ENCODE assay signal across 9 cellular contexts in genomic region chr10:71216751-71217265, GRCh38. TPM values are rescaled to one million over a fixed set of nuclear protein-coding genes. Genes with fewer than 3 reads are reported as not detected.
DNase-seq lines count a peak whose midpoint lies in the region; TF ChIP-seq lines count a peak whose summit lies in the region.
"Had no signal": no experiment of that assay in that cellular context is flagged by ENCODE, and none has a peak within 500 bp of the region (broad histone marks: within the 10 kb centered on the region; RNA-seq: fewer than 3 reads in every experiment).

No MANE protein-coding gene starts in this region.

- no peak for TF ChIP-seq CTCF in spleen (IDR thresholded peaks at IDR 0.05 in 8 of 11, conservative IDR thresholded peaks at IDR 0.05 in 3 of 11)

- H3K9ac ChIP-seq in iPS-18a (ENCODE audit: low read length), result peak overlapping the region; percentile 49

- no peaks in the 10 kb centered on the region for H3K9me3 ChIP-seq in iPS-18a (ENCODE audit: control insufficient read depth, low read depth, low read length)
- no peaks in the 10 kb centered on the region for H3K9me3 ChIP-seq in spleen

- no peak overlapping the region for H3K27ac Mint-ChIP-seq in activated naive CD8-positive, alpha-beta T cell

- H3K4me3 ChIP-seq in iPS-18a (ENCODE audit: low read length) (peak overlapping the region; percentile 83), spleen (peak overlapping the region; percentile 6 to 67 (median 38))

- TF ChIP-seq POLR2A in spleen (IDR thresholded peaks at IDR 0.05), result no peak

- H3K36me3 Mint-ChIP-seq in activated naive CD8-positive, alpha-beta T cell, result no peaks in the 10 kb centered on the region

- peak overlapping the region; percentile 58 for H3K4me3 Mint-ChIP-seq in activated naive CD8-positive, alpha-beta T cell

- 24 to 49% (median 38%) methylated on average over 8 of the region's 8 CpGs for WGBS in spleen, 5 donors

- intact Hi-C loops in spleen (cut with DNase I; ENCODE audit: low total_unique reads), result no loop called here

- DNase-seq in NCI-H748 (lab: John Stamatoyannopoulos, UW; ENCODE audit: unreplicated experiment), result peak; percentile 20
- DNase-seq in NCI-H748 treated with DMSO at 0.1 percent for 48 hours (lab: John Stamatoyannopoulos, UW), result no peak
- peak; percentile 54 for DNase-seq in spleen
- no peak for DNase-seq in NCI-H774 (lab: John Stamatoyannopoulos, UW)
- DNase-seq in GF-D8 (lab: John Stamatoyannopoulos, UW), result no peak
- DNase-seq in KBM-7, result no peak

- in situ Hi-C loops in KBM-7 (cut with MboI; ENCODE audit: low pct_unique_long_range_greater_than_20kb, low sequenced_read_pairs), result loop anchor here (25.0 kb wide), 1 partner anchor 305 kb away; no protein-coding TSS in a partner anchor

- peaks cover 17% of the 10 kb centered on the region for H3K27me3 Mint-ChIP-seq in activated naive CD8-positive, alpha-beta T cell

- H3K27me3 ChIP-seq in iPS-18a (ENCODE audit: control insufficient read depth, insufficient read depth, low read length) (peaks cover 48% of the 10 kb centered on the region), spleen (replicated peaks in 1 of 7) (peaks cover 0 to 93% (median 20%) of the 10 kb centered on the region in 7 donors)

- H3K4me1 Mint-ChIP-seq in activated naive CD8-positive, alpha-beta T cell (ENCODE audit: low read depth), result peaks cover 21% of the 10 kb centered on the region

- H3K36me3 ChIP-seq in iPS-18a (ENCODE audit: control insufficient read depth, low read depth, low read length) (no peaks in the 10 kb centered on the region), spleen (no peaks in the 10 kb centered on the region)

- H3K4me1 ChIP-seq in iPS-18a (ENCODE audit: control insufficient read depth, low read depth, low read length) (peaks cover 45% of the 10 kb centered on the region), spleen (peaks cover 10 to 84% (median 45%) of the 10 kb centered on the region in 6 donors)

- no peak overlapping the region for H3K27ac ChIP-seq in iPS-18a (ENCODE audit: low read length)
- H3K27ac ChIP-seq in spleen, result peak overlapping the region in 6 of 8 donors; percentile 55 to 69 (median 61)
- H3K27ac ChIP-seq: C4-2B had no signal

- no peaks in the 10 kb centered on the region for H3K9me3 Mint-ChIP-seq in activated naive CD8-positive, alpha-beta T cell (ENCODE audit: low read depth)

RNA-seq across cellular contexts. Expression of gene UNC5B, which starts 4.4 kb away (rescaled TPM):
- 10 to 100 TPM in 5 of 7 donors, 1 to 10 TPM in 2; 6.8 to 21.1 (median 15.4) TPM for total RNA-seq in spleen
- polyA plus RNA-seq in spleen, result 1 to 10 TPM in 2 of 3 donors, under 1 TPM in 1; 0.74 to 3.2 (median 1.7) TPM

Comparison
In these comparisons a context has a peak if more than half of its experiments do, and no peak if none do; other contexts are left out.
1. DNase-seq: peak in NCI-H748 (single experiment) and spleen (single experiment); none in NCI-H748 treated with DMSO at 0.1 percent for 48 hours (single experiment), NCI-H774 (single experiment), GF-D8 (single experiment) and KBM-7 (single experiment).